ENCODE assay signal across 1 cellular context in the genomic region with DNA sequence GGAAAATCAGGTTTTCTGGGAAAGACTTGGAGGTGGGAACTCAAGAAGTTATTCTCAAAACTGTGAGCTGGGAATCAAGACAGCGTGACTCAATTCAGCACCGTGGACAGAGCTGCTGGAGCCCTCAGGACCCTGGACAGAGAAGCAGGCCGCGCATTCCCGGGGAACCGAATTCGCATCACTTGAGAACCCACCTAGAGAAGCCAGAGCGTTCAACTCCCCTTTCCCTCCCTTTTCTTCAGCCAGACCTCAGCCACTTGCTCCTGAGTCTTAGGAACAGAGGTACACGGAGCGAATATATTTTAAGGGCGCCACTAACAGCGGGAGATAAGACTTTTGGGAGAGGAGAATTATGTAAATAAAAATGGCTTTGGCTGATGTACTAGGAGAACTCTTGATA.
TF ChIP-seq lines count a peak whose summit lies in the region.

No MANE protein-coding gene starts in this region.

TF ChIP-seq in HepG2, 621 proteins besides CTCF, POLR2A, EP300 and RAD21 (continued from another document and continues in another):
- TF ChIP-seq, protein P1, sequence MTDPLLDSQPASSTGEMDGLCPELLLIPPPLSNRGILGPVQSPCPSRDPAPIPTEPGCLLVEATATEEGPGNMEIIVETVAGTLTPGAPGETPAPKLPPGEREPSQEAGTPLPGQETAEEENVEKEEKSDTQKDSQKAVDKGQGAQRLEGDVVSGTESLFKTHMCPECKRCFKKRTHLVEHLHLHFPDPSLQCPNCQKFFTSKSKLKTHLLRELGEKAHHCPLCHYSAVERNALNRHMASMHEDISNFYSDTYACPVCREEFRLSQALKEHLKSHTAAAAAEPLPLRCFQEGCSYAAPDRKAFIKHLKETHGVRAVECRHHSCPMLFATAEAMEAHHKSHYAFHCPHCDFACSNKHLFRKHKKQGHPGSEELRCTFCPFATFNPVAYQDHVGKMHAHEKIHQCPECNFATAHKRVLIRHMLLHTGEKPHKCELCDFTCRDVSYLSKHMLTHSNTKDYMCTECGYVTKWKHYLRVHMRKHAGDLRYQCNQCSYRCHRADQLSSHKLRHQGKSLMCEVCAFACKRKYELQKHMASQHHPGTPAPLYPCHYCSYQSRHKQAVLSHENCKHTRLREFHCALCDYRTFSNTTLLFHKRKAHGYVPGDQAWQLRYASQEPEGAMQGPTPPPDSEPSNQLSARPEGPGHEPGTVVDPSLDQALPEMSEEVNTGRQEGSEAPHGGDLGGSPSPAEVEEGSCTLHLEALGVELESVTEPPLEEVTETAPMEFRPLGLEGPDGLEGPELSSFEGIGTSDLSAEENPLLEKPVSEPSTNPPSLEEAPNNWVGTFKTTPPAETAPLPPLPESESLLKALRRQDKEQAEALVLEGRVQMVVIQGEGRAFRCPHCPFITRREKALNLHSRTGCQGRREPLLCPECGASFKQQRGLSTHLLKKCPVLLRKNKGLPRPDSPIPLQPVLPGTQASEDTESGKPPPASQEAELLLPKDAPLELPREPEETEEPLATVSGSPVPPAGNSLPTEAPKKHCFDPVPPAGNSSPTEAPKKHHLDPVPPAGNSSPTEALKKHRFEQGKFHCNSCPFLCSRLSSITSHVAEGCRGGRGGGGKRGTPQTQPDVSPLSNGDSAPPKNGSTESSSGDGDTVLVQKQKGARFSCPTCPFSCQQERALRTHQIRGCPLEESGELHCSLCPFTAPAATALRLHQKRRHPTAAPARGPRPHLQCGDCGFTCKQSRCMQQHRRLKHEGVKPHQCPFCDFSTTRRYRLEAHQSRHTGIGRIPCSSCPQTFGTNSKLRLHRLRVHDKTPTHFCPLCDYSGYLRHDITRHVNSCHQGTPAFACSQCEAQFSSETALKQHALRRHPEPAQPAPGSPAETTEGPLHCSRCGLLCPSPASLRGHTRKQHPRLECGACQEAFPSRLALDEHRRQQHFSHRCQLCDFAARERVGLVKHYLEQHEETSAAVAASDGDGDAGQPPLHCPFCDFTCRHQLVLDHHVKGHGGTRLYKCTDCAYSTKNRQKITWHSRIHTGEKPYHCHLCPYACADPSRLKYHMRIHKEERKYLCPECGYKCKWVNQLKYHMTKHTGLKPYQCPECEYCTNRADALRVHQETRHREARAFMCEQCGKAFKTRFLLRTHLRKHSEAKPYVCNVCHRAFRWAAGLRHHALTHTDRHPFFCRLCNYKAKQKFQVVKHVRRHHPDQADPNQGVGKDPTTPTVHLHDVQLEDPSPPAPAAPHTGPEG (CRISPR knock-in tag; IDR thresholded peaks at IDR 0.05), result peak; percentile 99
- TF ChIP-seq PTBP1 (IDR thresholded peaks at IDR 0.05; ENCODE audit: low read depth, low read length, poor library complexity, severe bottlenecking) (no peak), ZNF792 (CRISPR knock-in tag; IDR thresholded peaks at IDR 0.05) (peak; percentile 100), ZNF33B (CRISPR knock-in tag; IDR thresholded peaks at IDR 0.05) (peak; percentile 100), CBFB (CRISPR knock-in tag; IDR thresholded peaks at IDR 0.05) (peak; percentile 98), SATB2 (CRISPR knock-in tag; IDR thresholded peaks at IDR 0.05) (peak; percentile 100), HNF4A (CRISPR knock-in tag; IDR thresholded peaks at IDR 0.05) (no peak), SIN3B (IDR thresholded peaks at IDR 0.05; ENCODE audit: low read length) (peak; percentile 72; the same call in 1 of the 2 replicates), NBN (conservative IDR thresholded peaks at IDR 0.05) (no peak), ZNF878 (CRISPR knock-in tag; IDR thresholded peaks at IDR 0.05) (peak; percentile 100), GPN1 (CRISPR knock-in tag; IDR thresholded peaks at IDR 0.05; ENCODE audit: borderline replicate concordance) (peak; percentile 100), ZBTB43 (CRISPR knock-in tag; conservative IDR thresholded peaks at IDR 0.05) (peak; percentile 100), ESRRA (CRISPR knock-in tag; IDR thresholded peaks at IDR 0.05; ENCODE audit: low read depth) (peak; percentile 96), TAF15 (IDR thresholded peaks at IDR 0.05; ENCODE audit: low read depth, low read length, poor library complexity, severe bottlenecking) (no peak), KDM1A (CRISPR knock-in tag; IDR thresholded peaks at IDR 0.05) (peak; percentile 98), ZNF672 (CRISPR knock-in tag; IDR thresholded peaks at IDR 0.05) (peak; percentile 96; the same call in 1 of the 2 replicates), ZNF614 (CRISPR knock-in tag; IDR thresholded peaks at IDR 0.05; ENCODE audit: borderline replicate concordance) (peak; percentile 100), LRRFIP1 (CRISPR knock-in tag; conservative IDR thresholded peaks at IDR 0.05) (peak; percentile 100), ZNF83 (CRISPR knock-in tag; IDR thresholded peaks at IDR 0.05; ENCODE audit: borderline replicate concordance) (peak; percentile 100), ZMYM4 (CRISPR knock-in tag; IDR thresholded peaks at IDR 0.05) (peak; percentile 98), MAZ (IDR thresholded peaks at IDR 0.05; ENCODE audit: borderline replicate concordance, low read depth, low read length) (no peak), MAZ (CRISPR knock-in tag; IDR thresholded peaks at IDR 0.05; ENCODE audit: low read depth) (peak; percentile 100), GATAD1 (CRISPR knock-in tag; IDR thresholded peaks at IDR 0.05) (peak; percentile 91), THAP11 (CRISPR knock-in tag; IDR thresholded peaks at IDR 0.05) (peak; percentile 93), KLF13 (CRISPR knock-in tag; IDR thresholded peaks at IDR 0.05) (peak; percentile 100), GABPA (IDR thresholded peaks at IDR 0.05; ENCODE audit: low read depth, low read length) (no peak), GABPA (CRISPR knock-in tag; IDR thresholded peaks at IDR 0.05; ENCODE audit: low read depth) (peak; percentile 80), SCMH1 (CRISPR knock-in tag; IDR thresholded peaks at IDR 0.05; ENCODE audit: borderline replicate concordance) (peak; percentile 95), ZNF557 (CRISPR knock-in tag; IDR thresholded peaks at IDR 0.05) (peak; percentile 100), CHCHD3 (CRISPR knock-in tag; IDR thresholded peaks at IDR 0.05) (peak; percentile 100), ZNF558 (CRISPR knock-in tag; IDR thresholded peaks at IDR 0.05; ENCODE audit: borderline replicate concordance) (peak; percentile 100), KDM5A (IDR thresholded peaks at IDR 0.05; ENCODE audit: borderline replicate concordance, low read length) (no peak), CENPT (CRISPR knock-in tag; IDR thresholded peaks at IDR 0.05; ENCODE audit: low read depth) (peak; percentile 100), KLF6 (CRISPR knock-in tag; IDR thresholded peaks at IDR 0.05) (peak; percentile 100), ATRX (CRISPR knock-in tag; IDR thresholded peaks at IDR 0.05; ENCODE audit: borderline replicate concordance) (peak; percentile 99), ZNF446 (CRISPR knock-in tag; IDR thresholded peaks at IDR 0.05) (peak; percentile 100), TBP (CRISPR knock-in tag; IDR thresholded peaks at IDR 0.05) (no peak), NFE2L1 (CRISPR knock-in tag; IDR thresholded peaks at IDR 0.05; ENCODE audit: borderline replicate concordance) (peak; percentile 98), SOX13 (IDR thresholded peaks at IDR 0.05) (no peak), SOX13 (CRISPR knock-in tag; conservative IDR thresholded peaks at IDR 0.05 in 1 of 2, IDR thresholded peaks at IDR 0.05 in 1 of 2) (peak in 1 of 2 experiments; percentile 95; a peak in 2 of 4 replicates), ZNF44 (CRISPR knock-in tag; IDR thresholded peaks at IDR 0.05) (peak; percentile 100), CREB1 (IDR thresholded peaks at IDR 0.05) (no peak), CREB1 (CRISPR knock-in tag; IDR thresholded peaks at IDR 0.05) (peak; percentile 68), ZNF841 (CRISPR knock-in tag; IDR thresholded peaks at IDR 0.05; ENCODE audit: borderline replicate concordance) (peak; percentile 99)
- TF ChIP-seq, protein P2, sequence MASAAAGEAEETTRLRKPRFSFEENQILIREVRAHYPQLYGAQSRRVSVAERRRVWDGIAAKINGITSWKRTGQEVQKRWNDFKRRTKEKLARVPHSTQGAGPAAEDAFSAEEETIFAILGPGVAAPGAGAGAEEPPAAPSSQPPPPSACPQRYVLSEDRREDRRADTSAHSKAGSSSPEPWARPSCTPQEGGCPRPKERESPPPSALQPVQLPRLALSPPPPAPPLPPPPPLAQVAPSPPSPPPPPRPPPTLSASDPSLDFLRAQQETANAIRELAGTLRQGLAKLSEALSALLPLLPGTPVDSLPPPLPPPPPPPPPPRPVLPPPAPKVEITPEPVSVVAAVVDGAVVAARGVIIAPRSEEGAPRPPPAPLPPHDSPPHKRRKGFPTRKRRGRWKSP (CRISPR knock-in tag; IDR thresholded peaks at IDR 0.05), result peak; percentile 99
- TF ChIP-seq, protein P3, sequence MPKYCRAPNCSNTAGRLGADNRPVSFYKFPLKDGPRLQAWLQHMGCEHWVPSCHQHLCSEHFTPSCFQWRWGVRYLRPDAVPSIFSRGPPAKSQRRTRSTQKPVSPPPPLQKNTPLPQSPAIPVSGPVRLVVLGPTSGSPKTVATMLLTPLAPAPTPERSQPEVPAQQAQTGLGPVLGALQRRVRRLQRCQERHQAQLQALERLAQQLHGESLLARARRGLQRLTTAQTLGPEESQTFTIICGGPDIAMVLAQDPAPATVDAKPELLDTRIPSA (CRISPR knock-in tag; IDR thresholded peaks at IDR 0.05; ENCODE audit: borderline replicate concordance), result peak; percentile 100
- TF ChIP-seq, protein P4, sequence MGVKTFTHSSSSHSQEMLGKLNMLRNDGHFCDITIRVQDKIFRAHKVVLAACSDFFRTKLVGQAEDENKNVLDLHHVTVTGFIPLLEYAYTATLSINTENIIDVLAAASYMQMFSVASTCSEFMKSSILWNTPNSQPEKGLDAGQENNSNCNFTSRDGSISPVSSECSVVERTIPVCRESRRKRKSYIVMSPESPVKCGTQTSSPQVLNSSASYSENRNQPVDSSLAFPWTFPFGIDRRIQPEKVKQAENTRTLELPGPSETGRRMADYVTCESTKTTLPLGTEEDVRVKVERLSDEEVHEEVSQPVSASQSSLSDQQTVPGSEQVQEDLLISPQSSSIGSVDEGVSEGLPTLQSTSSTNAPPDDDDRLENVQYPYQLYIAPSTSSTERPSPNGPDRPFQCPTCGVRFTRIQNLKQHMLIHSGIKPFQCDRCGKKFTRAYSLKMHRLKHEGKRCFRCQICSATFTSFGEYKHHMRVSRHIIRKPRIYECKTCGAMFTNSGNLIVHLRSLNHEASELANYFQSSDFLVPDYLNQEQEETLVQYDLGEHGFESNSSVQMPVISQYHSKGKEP (CRISPR knock-in tag; IDR thresholded peaks at IDR 0.05), result peak; percentile 100
- TF ChIP-seq, protein P5, sequence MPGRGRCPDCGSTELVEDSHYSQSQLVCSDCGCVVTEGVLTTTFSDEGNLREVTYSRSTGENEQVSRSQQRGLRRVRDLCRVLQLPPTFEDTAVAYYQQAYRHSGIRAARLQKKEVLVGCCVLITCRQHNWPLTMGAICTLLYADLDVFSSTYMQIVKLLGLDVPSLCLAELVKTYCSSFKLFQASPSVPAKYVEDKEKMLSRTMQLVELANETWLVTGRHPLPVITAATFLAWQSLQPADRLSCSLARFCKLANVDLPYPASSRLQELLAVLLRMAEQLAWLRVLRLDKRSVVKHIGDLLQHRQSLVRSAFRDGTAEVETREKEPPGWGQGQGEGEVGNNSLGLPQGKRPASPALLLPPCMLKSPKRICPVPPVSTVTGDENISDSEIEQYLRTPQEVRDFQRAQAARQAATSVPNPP (CRISPR knock-in tag; IDR thresholded peaks at IDR 0.05), result peak; percentile 98
- TF ChIP-seq, protein P6, sequence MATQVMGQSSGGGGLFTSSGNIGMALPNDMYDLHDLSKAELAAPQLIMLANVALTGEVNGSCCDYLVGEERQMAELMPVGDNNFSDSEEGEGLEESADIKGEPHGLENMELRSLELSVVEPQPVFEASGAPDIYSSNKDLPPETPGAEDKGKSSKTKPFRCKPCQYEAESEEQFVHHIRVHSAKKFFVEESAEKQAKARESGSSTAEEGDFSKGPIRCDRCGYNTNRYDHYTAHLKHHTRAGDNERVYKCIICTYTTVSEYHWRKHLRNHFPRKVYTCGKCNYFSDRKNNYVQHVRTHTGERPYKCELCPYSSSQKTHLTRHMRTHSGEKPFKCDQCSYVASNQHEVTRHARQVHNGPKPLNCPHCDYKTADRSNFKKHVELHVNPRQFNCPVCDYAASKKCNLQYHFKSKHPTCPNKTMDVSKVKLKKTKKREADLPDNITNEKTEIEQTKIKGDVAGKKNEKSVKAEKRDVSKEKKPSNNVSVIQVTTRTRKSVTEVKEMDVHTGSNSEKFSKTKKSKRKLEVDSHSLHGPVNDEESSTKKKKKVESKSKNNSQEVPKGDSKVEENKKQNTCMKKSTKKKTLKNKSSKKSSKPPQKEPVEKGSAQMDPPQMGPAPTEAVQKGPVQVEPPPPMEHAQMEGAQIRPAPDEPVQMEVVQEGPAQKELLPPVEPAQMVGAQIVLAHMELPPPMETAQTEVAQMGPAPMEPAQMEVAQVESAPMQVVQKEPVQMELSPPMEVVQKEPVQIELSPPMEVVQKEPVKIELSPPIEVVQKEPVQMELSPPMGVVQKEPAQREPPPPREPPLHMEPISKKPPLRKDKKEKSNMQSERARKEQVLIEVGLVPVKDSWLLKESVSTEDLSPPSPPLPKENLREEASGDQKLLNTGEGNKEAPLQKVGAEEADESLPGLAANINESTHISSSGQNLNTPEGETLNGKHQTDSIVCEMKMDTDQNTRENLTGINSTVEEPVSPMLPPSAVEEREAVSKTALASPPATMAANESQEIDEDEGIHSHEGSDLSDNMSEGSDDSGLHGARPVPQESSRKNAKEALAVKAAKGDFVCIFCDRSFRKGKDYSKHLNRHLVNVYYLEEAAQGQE (IDR thresholded peaks at IDR 0.05; ENCODE audit: borderline replicate concordance in 1 of 2, low read depth in 1 of 2, low read length in 2 of 2), result peak in 1 of 2 experiments; percentile 100
